In genomic region chr6:14178083-14178445, GRCh38 we compare ENCODE assay signal across 27 cellular contexts.
"Had no signal": no experiment of that assay in that cellular context is flagged by ENCODE, and none has a peak within 500 bp of the region (broad histone marks: within the 10 kb centered on the region; RNA-seq: fewer than 3 reads in every experiment).

No MANE protein-coding gene starts in this region.

- H3K9me3 Mint-ChIP-seq: activated naive CD8-positive, alpha-beta T cell treated with anti-CD3 and anti-CD28 coated beads, Interleukin-2, amount 10 ng/mL, durations not matched to agents 7 days and 5 days; T-helper 1 cell treated with Interleukin-12 subunit alpha and Interleukin-12 subunit beta and Interleukin-4 antibody, amounts not matched to agents 30 μg/mL and 1 μg/mL, for 36 hours had no signal

- H3K4me1 ChIP-seq: body of pancreas, Peyer's patch, SJSA1 had no signal

- H3K36me3 ChIP-seq: MG63, Peyer's patch, SJSA1 had no signal

- ATAC-seq: activated CD8-positive, alpha-beta T cell treated with anti-CD3 and anti-CD28 coated beads, Interleukin-2, amount 10 ng/mL, durations not matched to agents 7 days and 5 days; body of pancreas; SK-N-SH treated with all-trans-retinoic acid at 6 μM for 48 hours; WTC11 had no signal

- H3K36me3 Mint-ChIP-seq: activated naive CD8-positive, alpha-beta T cell treated with anti-CD3 and anti-CD28 coated beads, Interleukin-2, amount 10 ng/mL, durations not matched to agents 7 days and 5 days had no signal

- H3K27me3 ChIP-seq: body of pancreas, Peyer's patch, SJSA1 had no signal

- DNase-seq: activated CD4-positive, alpha-beta T cell treated with anti-CD3 and anti-CD28 coated beads for 48 hours; activated CD4-positive, alpha-beta T cell treated with anti-CD3 and anti-CD28 coated beads, Interleukin-2, amount 50 U/mL, for 4 hours; activated CD4-positive, CD25-positive, alpha-beta regulatory T cell treated with anti-CD3 and anti-CD28 coated beads, Interleukin-2, amount 50 U/mL, for 72 hours; activated CD8-positive, alpha-beta memory T cell treated with anti-CD3 and anti-CD28 coated beads, Interleukin-2, amount 50 U/mL, for 48 hours; activated CD8-positive, alpha-beta T cell treated with anti-CD3 and anti-CD28 coated beads, Interleukin-2, amount 10 ng/mL, durations not matched to agents 7 days and 5 days; activated naive CD4-positive, alpha-beta T cell treated with anti-CD3 and anti-CD28 coated beads, Interleukin-2, amount 50 U/mL, for 16 hours; activated naive CD8-positive, alpha-beta T cell treated with anti-CD3 and anti-CD28 coated beads, Interleukin-2, amount 10 ng/mL, durations not matched to agents 7 days and 5 days; activated T-cell treated with anti-CD3 and anti-CD28 coated beads, Interleukin-2, amount 50 U/mL, for 1 hour; aorta; body of pancreas; central memory CD4-positive, alpha-beta T cell; MV-4-11; NCI-H1092 treated with DMSO at 0.1 percent for 48 hours; NCI-H1436; NCI-H1694 treated with DMSO at 0.1 percent for 48 hours; NCI-H2029 treated with DMSO at 0.1 percent for 48 hours; NCI-H446; NCI-H524; Peyer's patch; SHP77; SW 1271; T-helper 9 cell had no signal

- H3K4me1 Mint-ChIP-seq: activated naive CD8-positive, alpha-beta T cell treated with anti-CD3 and anti-CD28 coated beads, Interleukin-2, amount 10 ng/mL, durations not matched to agents 7 days and 5 days; WTC11 had no signal

- H3K27ac Mint-ChIP-seq: activated CD8-positive, alpha-beta T cell treated with anti-CD3 and anti-CD28 coated beads, Interleukin-2, amount 10 ng/mL, durations not matched to agents 7 days and 5 days; activated naive CD8-positive, alpha-beta T cell treated with anti-CD3 and anti-CD28 coated beads, Interleukin-2, amount 10 ng/mL, durations not matched to agents 7 days and 5 days; T-helper 1 cell treated with Interleukin-12 subunit alpha and Interleukin-12 subunit beta and Interleukin-4 antibody, amounts not matched to agents 30 μg/mL and 1 μg/mL, for 36 hours; WTC11 had no signal

- H3K4me3 ChIP-seq: body of pancreas, MG63, Peyer's patch, SJSA1 had no signal

- H3K27ac ChIP-seq: body of pancreas, Peyer's patch, SJSA1 had no signal

- H3K4me3 Mint-ChIP-seq: activated CD8-positive, alpha-beta T cell treated with anti-CD3 and anti-CD28 coated beads, Interleukin-2, amount 10 ng/mL, durations not matched to agents 7 days and 5 days; activated naive CD8-positive, alpha-beta T cell treated with anti-CD3 and anti-CD28 coated beads, Interleukin-2, amount 10 ng/mL, durations not matched to agents 7 days and 5 days; T-helper 1 cell treated with Interleukin-12 subunit alpha and Interleukin-12 subunit beta and Interleukin-4 antibody, amounts not matched to agents 30 μg/mL and 1 μg/mL, for 36 hours; WTC11 had no signal
